Comparison of ENCODE assay signal across 8 cellular contexts in the genomic region with DNA sequence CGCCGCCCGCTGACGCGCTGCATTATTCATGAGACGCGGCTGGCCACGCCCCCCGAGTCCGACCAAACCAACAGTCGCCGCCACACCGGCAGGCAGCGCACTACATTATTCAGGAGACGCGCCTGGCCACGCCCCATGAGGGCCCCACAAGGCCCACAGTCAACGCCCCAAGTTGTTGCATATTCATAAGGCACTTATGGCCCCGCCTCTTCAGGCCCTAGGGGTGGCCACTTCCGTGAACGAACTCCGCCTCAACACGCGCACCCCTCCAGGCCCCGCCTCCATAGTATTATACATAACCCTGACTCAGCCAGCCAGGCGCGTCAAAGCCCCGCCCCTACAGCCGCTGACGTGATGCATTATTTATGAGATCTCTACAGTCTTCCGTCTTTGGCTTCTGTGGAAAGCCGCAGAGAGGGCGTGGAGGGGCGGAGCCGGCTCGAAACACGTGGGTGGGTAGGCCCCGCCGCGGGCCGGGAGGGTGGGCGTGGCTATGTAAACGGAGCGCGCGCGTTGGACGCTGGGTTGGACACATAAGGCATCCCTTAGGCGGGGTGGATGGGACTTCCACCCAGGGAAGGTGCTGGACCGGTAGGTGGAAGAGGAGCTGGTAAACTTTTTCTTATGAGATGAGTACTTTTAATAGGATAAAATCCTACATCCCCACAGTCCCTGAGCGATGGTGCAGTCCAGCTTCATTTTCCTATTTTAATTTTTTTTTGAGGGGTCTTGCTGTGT. TPM values are rescaled to one million over a fixed set of nuclear protein-coding genes. Genes with fewer than 3 reads are reported as not detected.
A peak's percentile ranks its signal among the peaks of the same experiment; 100 is the strongest.
DNase-seq lines count a peak whose midpoint lies in the region; ATAC-seq and TF ChIP-seq lines count a peak whose summit lies in the region.

No MANE protein-coding gene starts in this region.

- no peaks in the 10 kb centered on the region for H3K9me3 Mint-ChIP-seq in immature natural killer cell

- peaks cover 19 to 29% of the 10 kb centered on the region in 2 donors for H3K4me1 Mint-ChIP-seq in immature natural killer cell

- H3K27ac ChIP-seq in AG04450 (ENCODE audit: low read depth, low read length) (peak overlapping the region; percentile 47), caudate nucleus (ENCODE audit: low read depth, low read length) (peak overlapping the region; percentile 92)

- H3K27ac Mint-ChIP-seq in immature natural killer cell, result peak overlapping the region; percentile 93 to 97 (median 96)

- H3K27me3 ChIP-seq in AG04450 (ENCODE audit: control insufficient read depth, insufficient read depth, low read length), result no peaks in the 10 kb centered on the region

- no peaks in the 10 kb centered on the region for H3K9me3 ChIP-seq in AG04450 (ENCODE audit: control insufficient read depth, insufficient read depth, low read length)

- peak; percentile 89 for ATAC-seq in GM18909 (IDR thresholded peaks at IDR 0.05; ENCODE audit: poor library complexity, unreplicated experiment)
- ATAC-seq in HG03159 (IDR thresholded peaks at IDR 0.05; ENCODE audit: unreplicated experiment), result peak; percentile 88

- peaks cover 4 to 13% (median 10%) of the 10 kb centered on the region in 3 donors for H3K27me3 Mint-ChIP-seq in immature natural killer cell (ENCODE audit: low read depth in 3 of 3)

- no peaks in the 10 kb centered on the region for H3K36me3 Mint-ChIP-seq in immature natural killer cell

- H3K4me3 ChIP-seq in AG04450 (ENCODE audit: low read depth, low read length) (peak overlapping the region; percentile 29; the same call in 1 of the 2 replicates), WI38 (ENCODE audit: low read depth, low read length) (peak overlapping the region; percentile 83)

- peak overlapping the region; percentile 90 to 99 (median 95) for H3K4me3 Mint-ChIP-seq in immature natural killer cell

- POLR2A ChIA-PET in AG04450 (lab: Yijun Ruan, JAX), result interaction anchor here (0.7 to 3.7 kb wide), 4 partner anchors 20 to 49 kb away, joined by 4 to 21 read pairs (median 4); partner anchors contain the start of genes KXD1 and UBA52

- DNase-seq in AG04450 (ENCODE audit: low read depth, low spot score) (peak; percentile 100), NCI-H2227 (lab: John Stamatoyannopoulos, UW; ENCODE audit: unreplicated experiment) (peak; percentile 99), caudate nucleus (lab: John Stamatoyannopoulos, UW) (peak; percentile 95 to 100 (median 100)), immature natural killer cell (peak; percentile 100), smooth muscle cell of the brain vasculature (ENCODE audit: low read depth, low spot score) (peak; percentile 100)

- TF ChIP-seq CTCF in AG04450 (IDR thresholded peaks at IDR 0.05; ENCODE audit: low read depth, low read length) (peak; percentile 22), WI38 (IDR thresholded peaks at IDR 0.05; ENCODE audit: low read depth, low read length) (no peak)

- CTCF ChIA-PET in AG04450 (lab: Charles Lee), result interaction anchor here (0.5 to 0.6 kb wide), 2 partner anchors 194 to 369 kb away, joined by 3 read pairs; no protein-coding TSS in a partner anchor

RNA-seq across cellular contexts. Expression of gene ELL, which starts 0.4 kb away (rescaled TPM):
- 2.7 and 4.1 TPM in 2 replicates for polyA plus RNA-seq in AG04450 (2011; rRNA removed)
- 4.9 and 7.6 TPM in 2 replicates for polyA minus RNA-seq in AG04450 (2011; rRNA and poly(A)+ RNA removed)
- polyA plus RNA-seq in immature natural killer cell, result 10 to 100 TPM in 2 of 3 donors, 1 to 10 TPM in 1; 9.1 to 21.1 (median 11.1) TPM

RNA-seq across cellular contexts. Expression of gene FKBP8, which starts 21.1 kb away (rescaled TPM):
- 123 and 192 TPM in 2 replicates for polyA plus RNA-seq in AG04450 (2011; rRNA removed)
- polyA minus RNA-seq in AG04450 (2011; rRNA and poly(A)+ RNA removed), result 73.5 and 113 TPM in 2 replicates
- 100 to 1,000 TPM in 1 of 3 donors, 10 to 100 TPM in 2; 85.7 to 137 (median 94.5) TPM for polyA plus RNA-seq in immature natural killer cell

RNA-seq across cellular contexts. Expression of gene KXD1, which starts 35.4 kb away (rescaled TPM):
- polyA plus RNA-seq in AG04450 (2011; rRNA removed), result 77.3 and 104 TPM in 2 replicates
- polyA minus RNA-seq in AG04450 (2011; rRNA and poly(A)+ RNA removed), result 99.7 and 168 TPM in 2 replicates
- 100 to 1,000 TPM in 1 of 3 donors, 10 to 100 TPM in 2; 85.9 to 134 (median 93.0) TPM for polyA plus RNA-seq in immature natural killer cell

RNA-seq across cellular contexts. Expression of gene UBA52, which starts 49.4 kb away (rescaled TPM):
- 1,723 and 2,315 TPM in 2 replicates for polyA plus RNA-seq in AG04450 (2011; rRNA removed)
- polyA minus RNA-seq in AG04450 (2011; rRNA and poly(A)+ RNA removed), result 1,114 and 1,571 TPM in 2 replicates
- 1,000 to 10,000 TPM in 1 of 3 donors, 100 to 1,000 TPM in 2; 613 to 1,093 (median 997) TPM for polyA plus RNA-seq in immature natural killer cell

Comparison
In these comparisons a context has a peak if more than half of its experiments do, and no peak if none do; other contexts are left out.
1. Peak in every context shown above with its lines: DNase-seq, ATAC-seq, H3K4me3 ChIP-seq and H3K27ac ChIP-seq.